In genomic region chr3:36124118-36124796, GRCh38 we compare ENCODE assay signal across 12 cellular contexts.
DNase-seq lines count a peak whose midpoint lies in the region; ATAC-seq and TF ChIP-seq lines count a peak whose summit lies in the region.
"Had no signal": no experiment of that assay in that cellular context is flagged by ENCODE, and none has a peak within 500 bp of the region (broad histone marks: within the 10 kb centered on the region; RNA-seq: fewer than 3 reads in every experiment).

No MANE protein-coding gene starts in this region.

- H3K27me3 ChIP-seq in breast epithelium, result no peaks in the 10 kb centered on the region
- H3K27me3 ChIP-seq in naive thymus-derived CD4-positive, alpha-beta T cell (ENCODE audit: control insufficient read depth in 2 of 2, insufficient read depth in 2 of 2, low read length in 2 of 2), result no peaks in the 10 kb centered on the region
- H3K27me3 ChIP-seq: dorsolateral prefrontal cortex, vagina had no signal

- intact Hi-C loops in MCF 10A (cut with micrococcal nuclease), result loop anchor here (1.0 to 10.0 kb wide), 5 partner anchors 121 to 745 kb away; no protein-coding TSS in a partner anchor
- intact Hi-C loops in breast epithelium (cut with DNase I; ENCODE audit: low total_unique reads), result no loop called here
- intact Hi-C loops in naive thymus-derived CD4-positive, alpha-beta T cell (cut with micrococcal nuclease), result no loop called here

- no peaks in the 10 kb centered on the region for H3K4me1 ChIP-seq in breast epithelium
- no peaks in the 10 kb centered on the region for H3K4me1 ChIP-seq in naive thymus-derived CD4-positive, alpha-beta T cell (ENCODE audit: control insufficient read depth in 2 of 2, insufficient read depth in 2 of 2, low read length in 2 of 2)
- H3K4me1 ChIP-seq: vagina had no signal

- H3K36me3 Mint-ChIP-seq in MCF 10A (ENCODE audit: insufficient read depth, unreplicated experiment), result no peaks in the 10 kb centered on the region
- H3K36me3 Mint-ChIP-seq in naive thymus-derived CD4-positive, alpha-beta T cell, result peaks cover 0 to 4% (median 0%) of the 10 kb centered on the region in 5 donors
- H3K36me3 Mint-ChIP-seq: CD8-positive, alpha-beta T cell had no signal

- no peaks in the 10 kb centered on the region for H3K9me3 Mint-ChIP-seq in MCF 10A (ENCODE audit: unreplicated experiment)
- peaks cover 0 to 37% (median 7%) of the 10 kb centered on the region in 11 donors for H3K9me3 Mint-ChIP-seq in naive thymus-derived CD4-positive, alpha-beta T cell

- POLR2A ChIA-PET in MCF 10A (lab: Yijun Ruan, JAX), result no interaction called here
- POLR2A ChIA-PET in naive thymus-derived CD4-positive, alpha-beta T cell (lab: Charles Lee), result no interaction called here

- no peaks in the 10 kb centered on the region for H3K27me3 Mint-ChIP-seq in MCF 10A (ENCODE audit: insufficient read depth, unreplicated experiment)
- no peaks in the 10 kb centered on the region for H3K27me3 Mint-ChIP-seq in naive thymus-derived CD4-positive, alpha-beta T cell

- H3K4me3 ChIP-seq in breast epithelium (no peak overlapping the region), foreskin fibroblast (ENCODE audit: low read depth in 1 of 2, low read length in 2 of 2) (no peak overlapping the region)
- no peak overlapping the region for H3K4me3 ChIP-seq in naive thymus-derived CD4-positive, alpha-beta T cell (ENCODE audit: low read length)
- H3K4me3 ChIP-seq: dorsolateral prefrontal cortex, skin epidermis, vagina had no signal

- H3K27ac ChIP-seq in breast epithelium, result no peak overlapping the region
- H3K27ac ChIP-seq in naive thymus-derived CD4-positive, alpha-beta T cell (ENCODE audit: low read depth, low read length), result no peak overlapping the region
- H3K27ac ChIP-seq: dorsolateral prefrontal cortex, skin epidermis, vagina had no signal

- TF ChIP-seq CTCF in MCF 10A (IDR thresholded peaks at IDR 0.05; ENCODE audit: unreplicated experiment) (peak; percentile 87), breast epithelium (IDR thresholded peaks at IDR 0.05) (no peak), foreskin fibroblast (IDR thresholded peaks at IDR 0.05; ENCODE audit: low read depth, low read length) (peak; percentile 73)

- no peaks in the 10 kb centered on the region for H3K36me3 ChIP-seq in breast epithelium
- no peaks in the 10 kb centered on the region for H3K36me3 ChIP-seq in naive thymus-derived CD4-positive, alpha-beta T cell (ENCODE audit: control insufficient read depth in 2 of 3, insufficient read depth in 3 of 3, low read length in 3 of 3)
- H3K36me3 ChIP-seq: vagina had no signal

- CTCF ChIA-PET in MCF 10A (lab: Yijun Ruan, JAX), result interaction anchor here (0.6 to 3.9 kb wide), 43 partner anchors 8 to 759 kb away, joined by 3 to 66 read pairs (median 3); partner anchors contain the start of gene STAC
- CTCF ChIA-PET in naive thymus-derived CD4-positive, alpha-beta T cell (lab: Charles Lee), result no interaction called here

- H3K4me3 Mint-ChIP-seq in MCF 10A (ENCODE audit: unreplicated experiment), result no peak overlapping the region
- no peak overlapping the region for H3K4me3 Mint-ChIP-seq in naive thymus-derived CD4-positive, alpha-beta T cell
- H3K4me3 Mint-ChIP-seq: CD8-positive, alpha-beta T cell had no signal

- BruUV-seq in MCF 10A (replicated peaks; lab: Mats Ljungman, UMichigan), result no TSS peak

- no peak overlapping the region for H3K27ac Mint-ChIP-seq in MCF 10A (ENCODE audit: low read depth, unreplicated experiment)
- no peak overlapping the region for H3K27ac Mint-ChIP-seq in naive thymus-derived CD4-positive, alpha-beta T cell
- H3K27ac Mint-ChIP-seq: CD8-positive, alpha-beta T cell had no signal

- no peak for TF ChIP-seq POLR2A in breast epithelium (IDR thresholded peaks at IDR 0.05)

- no peaks in the 10 kb centered on the region for H3K4me1 Mint-ChIP-seq in MCF 10A (ENCODE audit: insufficient read depth, unreplicated experiment)
- no peaks in the 10 kb centered on the region for H3K4me1 Mint-ChIP-seq in naive thymus-derived CD4-positive, alpha-beta T cell

- ATAC-seq in naive thymus-derived CD4-positive, alpha-beta T cell, result no peak
- ATAC-seq in GM18907 (IDR thresholded peaks at IDR 0.05; ENCODE audit: unreplicated experiment), result no peak
- ATAC-seq: CD8-positive, alpha-beta T cell had no signal

- DNase-seq in MCF 10A (ENCODE audit: unreplicated experiment) (peak; percentile 74), breast epithelium (ENCODE audit: low spot score in 2 of 2) (no peak), RKO (ENCODE audit: low spot score) (peak; percentile 37), foreskin fibroblast (peak; percentile 20 to 71), NK-92 (lab: John Stamatoyannopoulos, UW; ENCODE audit: unreplicated experiment) (no peak)
- no peak for DNase-seq in naive thymus-derived CD4-positive, alpha-beta T cell
- DNase-seq in stimulated activated CD4-positive, alpha-beta T cell treated with anti-CD3 and anti-CD28 coated beads, Interleukin-4, amount 100 ng/mL, for 1 hour, result no peak
- DNase-seq: CD8-positive, alpha-beta T cell; dorsolateral prefrontal cortex had no signal

- H3K9me3 ChIP-seq in breast epithelium, result peaks cover 6 to 12% of the 10 kb centered on the region in 2 donors
- H3K9me3 ChIP-seq in naive thymus-derived CD4-positive, alpha-beta T cell (ENCODE audit: control insufficient read depth in 2 of 3, low read length in 3 of 3), result peaks cover 0 to 7% (median 0%) of the 10 kb centered on the region in 3 experiments
- H3K9me3 ChIP-seq: vagina had no signal

Comparison
In these comparisons a context has a peak if more than half of its experiments do, and no peak if none do; other contexts are left out.
1. DNase-seq: peak in MCF 10A (single experiment), RKO (single experiment) and foreskin fibroblast (2 of 2); none in breast epithelium (0 of 2), naive thymus-derived CD4-positive, alpha-beta T cell (0 of 9), NK-92 (single experiment) and stimulated activated CD4-positive, alpha-beta T cell treated with anti-CD3 and anti-CD28 coated beads, Interleukin-4, amount 100 ng/mL, for 1 hour (single experiment).
2. CTCF ChIP-seq: peak in MCF 10A (single experiment) and foreskin fibroblast (single experiment); none in breast epithelium (0 of 3).